Comparison of ENCODE assay signal across 13 cellular contexts in genomic region chr4:68369474-68369805, GRCh38. TPM values are rescaled to one million over a fixed set of nuclear protein-coding genes. Genes with fewer than 3 reads are reported as not detected.
A peak's percentile ranks its signal among the peaks of the same experiment; 100 is the strongest.
DNase-seq lines count a peak whose midpoint lies in the region; ATAC-seq, FAIRE-seq and TF ChIP-seq lines count a peak whose summit lies in the region.
"Had no signal": no experiment of that assay in that cellular context is flagged by ENCODE, and none has a peak within 500 bp of the region (broad histone marks: within the 10 kb centered on the region; RNA-seq: fewer than 3 reads in every experiment).

No MANE protein-coding gene starts in this region.

- POLR2A ChIA-PET in HepG2 (lab: Yijun Ruan, JAX) = no interaction called here

- H3K4me1 ChIP-seq in HepG2 (ENCODE audit: insufficient read depth, low read length) (peaks cover 12% of the 10 kb centered on the region), right lobe of liver (no peaks in the 10 kb centered on the region), stomach (peaks cover 0 to 14% (median 5%) of the 10 kb centered on the region in 4 donors)

- no peaks in the 10 kb centered on the region for H4K20me1 ChIP-seq in HepG2 (ENCODE audit: insufficient read depth, low read length)

- DNase-seq in HepG2 (ENCODE audit: low spot score) (no peak), right lobe of liver (no peak), islet precursor cell (peak; percentile 90), stomach (no peak), DMS153 (lab: John Stamatoyannopoulos, UW) (no peak)
- DNase-seq: activated CD8-positive, alpha-beta memory T cell treated with anti-CD3 and anti-CD28 coated beads, Interleukin-2, amount 50 U/mL, for 48 hours; dorsolateral prefrontal cortex; gastrocnemius medialis had no signal

- no TSS peak for BruUV-seq in HepG2 (replicated peaks; lab: Mats Ljungman, UMichigan)

- no peak overlapping the region for H3K4me2 ChIP-seq in HepG2 (ENCODE audit: low read depth, low read length)

- no peak overlapping the region for H3K4me3 ChIP-seq in HepG2 (replicated peaks in 1 of 3; ENCODE audit: insufficient read depth in 1 of 3, low read depth in 2 of 3, low read length in 3 of 3)
- H3K4me3 ChIP-seq in right lobe of liver = no peak overlapping the region
- no peak overlapping the region for H3K4me3 ChIP-seq in stomach
- H3K4me3 ChIP-seq: dorsolateral prefrontal cortex, gastrocnemius medialis had no signal

- H3K27ac ChIP-seq in HepG2 (ENCODE audit: extremely low read length, insufficient read depth, low read length) (no peak overlapping the region), right lobe of liver (no peak overlapping the region), VCaP (peak overlapping the region; percentile 81), stomach (no peak overlapping the region)
- H3K27ac ChIP-seq: dorsolateral prefrontal cortex, gastrocnemius medialis had no signal

- CTCF ChIA-PET in HepG2 (lab: Yijun Ruan, JAX; ENCODE audit: low intra/inter-chr PET ratio, low total read pairs) = no interaction called here

- no peak for TF ChIP-seq CTCF in HepG2 (CRISPR knock-in tag; IDR thresholded peaks at IDR 0.05)
- TF ChIP-seq CTCF in right lobe of liver (IDR thresholded peaks at IDR 0.05) = no peak
- TF ChIP-seq CTCF in VCaP (conservative IDR thresholded peaks at IDR 0.05) = no peak
- TF ChIP-seq CTCF in stomach (IDR thresholded peaks at IDR 0.05) = no peak

- no peak for TF ChIP-seq EP300 in HepG2 (IDR thresholded peaks at IDR 0.05; ENCODE audit: low read depth in 2 of 2, low read length in 2 of 2)
- no peak for TF ChIP-seq EP300 in HepG2 (CRISPR knock-in tag; IDR thresholded peaks at IDR 0.05; ENCODE audit: borderline replicate concordance)
- TF ChIP-seq EP300 in stomach (IDR thresholded peaks at IDR 0.05) = no peak

- H3K27me3 ChIP-seq in HepG2 (ENCODE audit: control insufficient read depth in 1 of 2, insufficient read depth in 2 of 2, low read length in 2 of 2) = no peaks in the 10 kb centered on the region; a peak in 1 of 5 replicates
- H3K27me3 ChIP-seq in right lobe of liver = no peaks in the 10 kb centered on the region
- H3K27me3 ChIP-seq in stomach = peaks cover 0 to 6% (median 0%) of the 10 kb centered on the region in 3 donors

- in situ Hi-C loops in HepG2 (cut with HindIII; ENCODE audit: extremely low pct_ligation_motif_present, low pct_unique_long_range_greater_than_20kb) = no loop called here

- intact Hi-C loops in HepG2 (cut with micrococcal nuclease; ENCODE audit: unreplicated experiment) (no loop called here), right lobe of liver (cut with DNase I) (loop anchor here in 1 of 2 donors (5.0 kb wide), 1 partner anchor 97 kb away; no protein-coding TSS in a partner anchor), stomach (cut with DNase I; ENCODE audit: low total_unique reads) (no loop called here)

- ATAC-seq in HepG2 = no peak
- ATAC-seq in right lobe of liver = no peak
- no peak for ATAC-seq in HG02642 (IDR thresholded peaks at IDR 0.05; ENCODE audit: poor library complexity, unreplicated experiment)
- no peak for ATAC-seq in GM18502 (IDR thresholded peaks at IDR 0.05; ENCODE audit: poor library complexity, unreplicated experiment)
- ATAC-seq: gastrocnemius medialis had no signal

- TF ChIP-seq POLR2A in HepG2 (IDR thresholded peaks at IDR 0.05; ENCODE audit: insufficient read depth in 1 of 2, low read depth in 2 of 2, low read length in 2 of 2) = no peak
- TF ChIP-seq POLR2A in right lobe of liver (IDR thresholded peaks at IDR 0.05) = no peak
- TF ChIP-seq POLR2A in stomach (IDR thresholded peaks at IDR 0.05) = no peak

- 5% methylated on average over 4 of the region's 4 CpGs for WGBS in HepG2 (ENCODE audit: low lambda C conversion rate)
- 59% methylated on average over 4 of the region's 4 CpGs for WGBS in right lobe of liver (ENCODE audit: insufficient coverage, low coverage, low lambda C conversion rate, missing lambda C conversion rate)
- 61 to 77% (median 74%) methylated on average over 4 of the region's 4 CpGs for WGBS in stomach, 5 donors

- H3K9ac ChIP-seq in HepG2 (ENCODE audit: insufficient read depth, low read depth, low read length) = no peak overlapping the region

- H3K9me3 ChIP-seq in HepG2 (ENCODE audit: low read length) (no peaks in the 10 kb centered on the region), right lobe of liver (no peaks in the 10 kb centered on the region), stomach (no peaks in the 10 kb centered on the region)
- H3K9me3 ChIP-seq: gastrocnemius medialis had no signal

- H2AFZ ChIP-seq in HepG2 (ENCODE audit: low read length) = no peak overlapping the region

- FAIRE-seq in HepG2 (lab: Jason Lieb, UNC) = peak; percentile 8
- FAIRE-seq: islet of Langerhans, TTC549 had no signal

- H3K79me2 ChIP-seq in HepG2 (ENCODE audit: insufficient read depth, low read length) = no peaks in the 10 kb centered on the region

- no peaks in the 10 kb centered on the region for H3K36me3 ChIP-seq in HepG2 (replicated peaks in 1 of 2; ENCODE audit: control insufficient read depth in 1 of 2, insufficient read depth in 2 of 2, low read length in 2 of 2)
- no peaks in the 10 kb centered on the region for H3K36me3 ChIP-seq in right lobe of liver
- H3K36me3 ChIP-seq in stomach = no peaks in the 10 kb centered on the region
- H3K36me3 ChIP-seq: gastrocnemius medialis had no signal

- TF ChIP-seq RAD21 in HepG2 (CRISPR knock-in tag; IDR thresholded peaks at IDR 0.05) = no peak

TF ChIP-seq in HepG2, 621 proteins besides CTCF, POLR2A, EP300 and RAD21 (continues in another document):
- TF ChIP-seq ZNF44 (CRISPR knock-in tag; IDR thresholded peaks at IDR 0.05) = no peak
- no peak for TF ChIP-seq CREB3 (CRISPR knock-in tag; IDR thresholded peaks at IDR 0.05)
- TF ChIP-seq ZNF431 (CRISPR knock-in tag; IDR thresholded peaks at IDR 0.05; ENCODE audit: borderline replicate concordance, low read depth) = no peak
- no peak for TF ChIP-seq ZNF749 (CRISPR knock-in tag; IDR thresholded peaks at IDR 0.05; ENCODE audit: borderline replicate concordance)
- no peak for TF ChIP-seq ETV5 (CRISPR knock-in tag; IDR thresholded peaks at IDR 0.05; ENCODE audit: borderline replicate concordance)
- no peak for TF ChIP-seq KAT2B (IDR thresholded peaks at IDR 0.05; ENCODE audit: borderline replicate concordance, low read depth, low read length)
- TF ChIP-seq ZNF703 (CRISPR knock-in tag; IDR thresholded peaks at IDR 0.05; ENCODE audit: borderline replicate concordance) = no peak
- no peak for TF ChIP-seq ZNF251 (CRISPR knock-in tag; IDR thresholded peaks at IDR 0.05)
- no peak for TF ChIP-seq ZNF773 (CRISPR knock-in tag; IDR thresholded peaks at IDR 0.05; ENCODE audit: borderline replicate concordance)
- no peak for TF ChIP-seq PCBP2 (optimal IDR thresholded peaks at IDR 0.05; ENCODE audit: low read depth, low read length, poor library complexity, severe bottlenecking)
- TF ChIP-seq MAF1 (CRISPR knock-in tag; IDR thresholded peaks at IDR 0.05; ENCODE audit: borderline replicate concordance) = no peak
- no peak for TF ChIP-seq RBM22 (optimal IDR thresholded peaks at IDR 0.05; ENCODE audit: low read length)
- no peak for TF ChIP-seq EEA1 (CRISPR knock-in tag; IDR thresholded peaks at IDR 0.05; ENCODE audit: borderline replicate concordance)

RNA-seq across cellular contexts. Expression of gene YTHDC1, which starts 19.6 kb away (rescaled TPM):
- 56.3 and 56.8 TPM in 2 replicates for total RNA-seq in HepG2 (2016; rRNA removed; fragmentation: Illumina TruSeq; extraction: Trizol)
- total RNA-seq in HepG2 (2016; cell fraction: cytosol; rRNA removed; fragmentation: Illumina TruSeq; extraction: Trizol; ENCODE audit: low read depth) = 1.9 and 4.4 TPM in 2 replicates
- total RNA-seq in HepG2 (2016; cell fraction: insoluble cytoplasmic fraction; rRNA removed; fragmentation: Illumina TruSeq; extraction: Trizol) = 49.2 and 58.7 TPM in 2 replicates
- 8.4 and 10.2 TPM in 2 replicates for total RNA-seq in HepG2 (2016; cell fraction: membrane; rRNA removed; fragmentation: Illumina TruSeq; extraction: Trizol)
- 74.0 and 79.2 TPM in 2 replicates for total RNA-seq in HepG2 (2016; cell fraction: nucleus; rRNA removed; fragmentation: Illumina TruSeq; extraction: Trizol)
- 37.3 and 38.3 TPM in 2 replicates for polyA plus RNA-seq in HepG2 (2011; rRNA removed)
- 13.8 and 17.3 TPM in 2 replicates for polyA plus RNA-seq in HepG2 (2011; cell fraction: cytosol; rRNA removed)
- polyA plus RNA-seq in HepG2 (2011; cell fraction: nucleus; rRNA removed) = 66.8 and 81.0 TPM in 2 replicates
- polyA plus RNA-seq in HepG2 (2012) = 48.2 and 55.5 TPM in 2 replicates
- polyA plus RNA-seq in HepG2 (2016; cell fraction: cytosol; fragmentation: Illumina TruSeq; extraction: Trizol; ENCODE audit: low read depth) = 1.6 and 1.7 TPM in 2 replicates
- 56.1 TPM in 2 replicates for polyA plus RNA-seq in HepG2 (2016; cell fraction: insoluble cytoplasmic fraction; fragmentation: Illumina TruSeq; extraction: Trizol; ENCODE audit: low read depth)
- polyA plus RNA-seq in HepG2 (2016; cell fraction: membrane; fragmentation: Illumina TruSeq; extraction: Trizol; ENCODE audit: low read depth) = 4.1 and 5.0 TPM in 2 replicates
- 75.1 and 77.3 TPM in 2 replicates for polyA plus RNA-seq in HepG2 (2016; cell fraction: nucleus; fragmentation: Illumina TruSeq; extraction: Trizol; ENCODE audit: insufficient read depth, low read depth)
- polyA minus RNA-seq in HepG2 (2011; rRNA and poly(A)+ RNA removed; ENCODE audit: low replicate concordance) = 18.4 and 19.2 TPM in 2 replicates
- polyA minus RNA-seq in HepG2 (2011; cell fraction: cytosol; rRNA and poly(A)+ RNA removed) = 12.6 and 15.7 TPM in 2 replicates
- polyA minus RNA-seq in HepG2 (2011; cell fraction: nucleus; rRNA and poly(A)+ RNA removed) = 222 and 253 TPM in 2 replicates
- 10 to 100 TPM; 15.5 to 32.9 (median 26.0) TPM for total RNA-seq in right lobe of liver
- 100 to 1,000 TPM in 1 of 5 donors, 10 to 100 TPM in 4; 37.2 to 113 (median 89.3) TPM for total RNA-seq in stomach
- polyA plus RNA-seq in stomach = 10 to 100 TPM; 22.9 to 33.2 (median 29.5) TPM
